1 cellular context compared by ENCODE assay signal in genomic region chr1:5729636-5730145, GRCh38.
TF ChIP-seq lines count a peak whose summit lies in the region.

No MANE protein-coding gene starts in this region.

TF ChIP-seq in H1, 55 proteins besides CTCF, POLR2A, EP300 and RAD21:
- TF ChIP-seq SIN3A (conservative IDR thresholded peaks at IDR 0.05 in 1 of 2, IDR thresholded peaks at IDR 0.05 in 1 of 2; ENCODE audit: low read depth in 1 of 2, low read length in 2 of 2), result no peak
- TF ChIP-seq ASH2L (IDR thresholded peaks at IDR 0.05; ENCODE audit: low read length), result no peak
- no peak for TF ChIP-seq POLR2AphosphoS5 (IDR thresholded peaks at IDR 0.05; ENCODE audit: low read depth, low read length)
